In the genomic region with DNA sequence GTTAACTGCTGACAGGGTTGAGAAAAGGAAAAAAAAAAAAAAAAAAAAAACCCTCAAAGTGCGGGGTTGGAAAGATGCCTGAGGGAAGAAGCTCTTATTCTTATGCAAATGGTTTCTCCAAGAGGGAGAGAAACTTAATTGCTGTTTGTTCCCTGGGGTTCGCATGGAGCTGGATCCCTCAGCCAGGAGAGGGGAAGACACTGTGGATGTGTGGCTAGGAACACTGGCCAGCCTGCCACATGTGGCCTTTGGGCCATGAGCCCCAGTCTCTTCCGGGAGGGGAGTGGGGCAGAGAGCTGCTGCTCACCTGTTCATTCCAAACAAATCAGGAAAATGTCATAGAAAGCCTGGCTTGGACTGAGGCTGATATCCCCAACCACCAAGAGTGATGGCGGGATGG, we compare ENCODE assay signal across 32 cellular contexts. TPM values are rescaled to one million over a fixed set of nuclear protein-coding genes. Genes with fewer than 3 reads are reported as not detected.
DNase-seq lines count a peak whose midpoint lies in the region; ATAC-seq and TF ChIP-seq lines count a peak whose summit lies in the region.
"Had no signal": no experiment of that assay in that cellular context is flagged by ENCODE, and none has a peak within 500 bp of the region (broad histone marks: within the 10 kb centered on the region; RNA-seq: fewer than 3 reads in every experiment).

No MANE protein-coding gene starts in this region.

- peaks cover 98% of the 10 kb centered on the region for H3K36me3 Mint-ChIP-seq in WTC11
- H3K36me3 Mint-ChIP-seq: memory B cell had no signal

- H3K79me2 ChIP-seq in osteoblast (ENCODE audit: insufficient read depth, low read length) = no peaks in the 10 kb centered on the region

- H3K9me3 Mint-ChIP-seq in WTC11 = no peaks in the 10 kb centered on the region
- H3K9me3 Mint-ChIP-seq: activated B cell treated with CpG ODN at 0.5 μM for 24 hours; activated T-cell treated with anti-CD3 and anti-CD28 coated beads, Interleukin-2, amount 50 U/mL, for 4 hours had no signal

- POLR2A ChIA-PET in WTC11 (lab: Charles Lee) = interaction anchor here (0.6 to 1.3 kb wide), 7 partner anchors 9 to 87 kb away, joined by 3 to 8 read pairs (median 4); a partner anchor contains a TSS

- no peaks in the 10 kb centered on the region for H3K9me3 ChIP-seq in iPS-18a (ENCODE audit: control insufficient read depth, low read depth, low read length)
- no peaks in the 10 kb centered on the region for H3K9me3 ChIP-seq in osteoblast (ENCODE audit: low read depth, low read length)
- H3K9me3 ChIP-seq: pancreas, transverse colon had no signal

- H3K27ac ChIP-seq in iPS-18a (ENCODE audit: low read length) (peak overlapping the region; percentile 92), osteoblast (ENCODE audit: low read depth, low read length) (no peak overlapping the region)
- H3K27ac ChIP-seq: C4-2B, HL-60, pancreas, transverse colon had no signal

- H4K20me1 ChIP-seq in osteoblast (ENCODE audit: insufficient read depth, low read length) = no peaks in the 10 kb centered on the region

- H3K4me3 ChIP-seq in iPS-18a (ENCODE audit: low read length) (peak overlapping the region; percentile 50), osteoblast (ENCODE audit: insufficient read depth, low read length) (no peak overlapping the region)
- H3K4me3 ChIP-seq: pancreas, transverse colon had no signal

- TF ChIP-seq CTCF in WTC11 (IDR thresholded peaks at IDR 0.05) = no peak
- no peak for TF ChIP-seq CTCF in osteoblast (IDR thresholded peaks at IDR 0.05; ENCODE audit: extremely low read depth, low read depth, low read length)

- ATAC-seq in WTC11 (peak; percentile 95), HG03135 (IDR thresholded peaks at IDR 0.05; ENCODE audit: unreplicated experiment) (no peak)
- ATAC-seq: activated T-cell treated with anti-CD3 and anti-CD28 coated beads, Interleukin-2, amount 50 U/mL, for 4 hours; left lobe of liver; pancreas had no signal

- no peaks in the 10 kb centered on the region; the same call in 1 of the 2 replicates for H3K27me3 Mint-ChIP-seq in WTC11 (ENCODE audit: low read depth)
- H3K27me3 Mint-ChIP-seq: activated B cell treated with CpG ODN at 0.5 μM for 24 hours, memory B cell had no signal

- peaks cover 12% of the 10 kb centered on the region for H3K4me1 ChIP-seq in iPS-18a (ENCODE audit: control insufficient read depth, low read depth, low read length)
- no peaks in the 10 kb centered on the region for H3K4me1 ChIP-seq in osteoblast (ENCODE audit: insufficient read depth, low read length)
- H3K4me1 ChIP-seq: pancreas had no signal

- no peak overlapping the region for H2AFZ ChIP-seq in osteoblast (ENCODE audit: low read length)

- DNase-seq in NCI-H526 (lab: John Stamatoyannopoulos, UW) (peak; percentile 2 to 3), NCI-H526 treated with DMSO at 0.1 percent for 48 hours (lab: John Stamatoyannopoulos, UW) (no peak), WTC11 (ENCODE audit: low spot score) (peak; percentile 64), DMS153 treated with DMSO at 0.1 percent for 48 hours (lab: John Stamatoyannopoulos, UW; ENCODE audit: unreplicated experiment) (no peak), osteoblast (ENCODE audit: insufficient read length, low spot score, missing footprints) (no peak)
- DNase-seq in effector CD4-positive, alpha-beta T cell = no peak
- DNase-seq: 8988T; activated B cell treated with CpG ODN at 0.5 μM for 24 hours; activated CD4-positive, alpha-beta T cell treated with anti-CD3 and anti-CD28 coated beads, Interleukin-2, amount 50 U/mL, for 1 hour; activated gamma-delta T cell treated with Interleukin-2 at 50 U/mL for 16 hours; activated T-cell treated with anti-CD3 and anti-CD28 coated beads, Interleukin-2, amount 50 U/mL, for 4 hours; caudate nucleus; cortex of kidney; DMS79 treated with DMSO at 0.1 percent for 48 hours; GOT3; Kasumi-1; NCI-H1417 treated with DMSO at 0.1 percent for 48 hours; NCI-H2107; nephron progenitor cell; pancreas; stimulated activated CD4-positive, alpha-beta T cell treated with anti-CD3 and anti-CD28 coated beads, Interleukin-15, amount 100 ng/mL, for 24 hours; stimulated activated CD4-positive, alpha-beta T cell treated with anti-CD3 and anti-CD28 coated beads, Interleukin-4, amount 100 ng/mL, for 4 hours; transverse colon had no signal

- H3K36me3 ChIP-seq in iPS-18a (ENCODE audit: control insufficient read depth, low read depth, low read length) (peaks cover 7% of the 10 kb centered on the region), osteoblast (ENCODE audit: insufficient read depth, low read length) (no peaks in the 10 kb centered on the region)
- H3K36me3 ChIP-seq: pancreas, transverse colon had no signal

- no peak overlapping the region for H3K4me2 ChIP-seq in osteoblast (ENCODE audit: insufficient read depth, low read length)

- peak overlapping the region; percentile 96 for H3K4me3 Mint-ChIP-seq in WTC11
- H3K4me3 Mint-ChIP-seq: activated B cell treated with CpG ODN at 0.5 μM for 24 hours; activated T-cell treated with anti-CD3 and anti-CD28 coated beads, Interleukin-2, amount 50 U/mL, for 4 hours; memory B cell; nephron progenitor cell had no signal

- peak overlapping the region; percentile 74 for H3K9ac ChIP-seq in iPS-18a (ENCODE audit: low read length)

- H3K27ac Mint-ChIP-seq in WTC11 = peak overlapping the region; percentile 98
- H3K27ac Mint-ChIP-seq: activated B cell treated with CpG ODN at 0.5 μM for 24 hours, memory B cell, nephron progenitor cell had no signal

- CTCF ChIA-PET in WTC11 (lab: Charles Lee) = interaction anchor here (0.6 to 1.2 kb wide), 4 partner anchors 9 to 65 kb away, joined by 3 to 5 read pairs (median 4); no protein-coding TSS in a partner anchor

- peaks cover 74% of the 10 kb centered on the region for H3K4me1 Mint-ChIP-seq in WTC11
- H3K4me1 Mint-ChIP-seq: activated B cell treated with CpG ODN at 0.5 μM for 24 hours, memory B cell had no signal

- H3K27me3 ChIP-seq in iPS-18a (ENCODE audit: control insufficient read depth, insufficient read depth, low read length) (no peaks in the 10 kb centered on the region), osteoblast (ENCODE audit: insufficient read depth, low read length) (no peaks in the 10 kb centered on the region)
- H3K27me3 ChIP-seq: pancreas, transverse colon had no signal

TF ChIP-seq in WTC11, 78 proteins besides CTCF, POLR2A, EP300 and RAD21 (continues in another document):
- no peak for TF ChIP-seq ZNF232 (CRISPR knock-in tag; IDR thresholded peaks at IDR 0.05)
- TF ChIP-seq, protein P1, sequence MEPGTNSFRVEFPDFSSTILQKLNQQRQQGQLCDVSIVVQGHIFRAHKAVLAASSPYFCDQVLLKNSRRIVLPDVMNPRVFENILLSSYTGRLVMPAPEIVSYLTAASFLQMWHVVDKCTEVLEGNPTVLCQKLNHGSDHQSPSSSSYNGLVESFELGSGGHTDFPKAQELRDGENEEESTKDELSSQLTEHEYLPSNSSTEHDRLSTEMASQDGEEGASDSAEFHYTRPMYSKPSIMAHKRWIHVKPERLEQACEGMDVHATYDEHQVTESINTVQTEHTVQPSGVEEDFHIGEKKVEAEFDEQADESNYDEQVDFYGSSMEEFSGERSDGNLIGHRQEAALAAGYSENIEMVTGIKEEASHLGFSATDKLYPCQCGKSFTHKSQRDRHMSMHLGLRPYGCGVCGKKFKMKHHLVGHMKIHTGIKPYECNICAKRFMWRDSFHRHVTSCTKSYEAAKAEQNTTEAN (CRISPR knock-in tag; IDR thresholded peaks at IDR 0.05) = no peak
- TF ChIP-seq ZNF138 (CRISPR knock-in tag; conservative IDR thresholded peaks at IDR 0.05) = no peak
- TF ChIP-seq, protein P2, sequence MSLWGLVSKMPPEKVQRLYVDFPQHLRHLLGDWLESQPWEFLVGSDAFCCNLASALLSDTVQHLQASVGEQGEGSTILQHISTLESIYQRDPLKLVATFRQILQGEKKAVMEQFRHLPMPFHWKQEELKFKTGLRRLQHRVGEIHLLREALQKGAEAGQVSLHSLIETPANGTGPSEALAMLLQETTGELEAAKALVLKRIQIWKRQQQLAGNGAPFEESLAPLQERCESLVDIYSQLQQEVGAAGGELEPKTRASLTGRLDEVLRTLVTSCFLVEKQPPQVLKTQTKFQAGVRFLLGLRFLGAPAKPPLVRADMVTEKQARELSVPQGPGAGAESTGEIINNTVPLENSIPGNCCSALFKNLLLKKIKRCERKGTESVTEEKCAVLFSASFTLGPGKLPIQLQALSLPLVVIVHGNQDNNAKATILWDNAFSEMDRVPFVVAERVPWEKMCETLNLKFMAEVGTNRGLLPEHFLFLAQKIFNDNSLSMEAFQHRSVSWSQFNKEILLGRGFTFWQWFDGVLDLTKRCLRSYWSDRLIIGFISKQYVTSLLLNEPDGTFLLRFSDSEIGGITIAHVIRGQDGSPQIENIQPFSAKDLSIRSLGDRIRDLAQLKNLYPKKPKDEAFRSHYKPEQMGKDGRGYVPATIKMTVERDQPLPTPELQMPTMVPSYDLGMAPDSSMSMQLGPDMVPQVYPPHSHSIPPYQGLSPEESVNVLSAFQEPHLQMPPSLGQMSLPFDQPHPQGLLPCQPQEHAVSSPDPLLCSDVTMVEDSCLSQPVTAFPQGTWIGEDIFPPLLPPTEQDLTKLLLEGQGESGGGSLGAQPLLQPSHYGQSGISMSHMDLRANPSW (CRISPR knock-in tag; conservative IDR thresholded peaks at IDR 0.05; ENCODE audit: low read depth) = no peak
- TF ChIP-seq JAZF1 (CRISPR knock-in tag; IDR thresholded peaks at IDR 0.05) = no peak
- TF ChIP-seq RORB (CRISPR knock-in tag; IDR thresholded peaks at IDR 0.05) = no peak
- TF ChIP-seq FOXP1 (CRISPR knock-in tag; IDR thresholded peaks at IDR 0.05; ENCODE audit: borderline replicate concordance) = no peak
- TF ChIP-seq, protein P3, sequence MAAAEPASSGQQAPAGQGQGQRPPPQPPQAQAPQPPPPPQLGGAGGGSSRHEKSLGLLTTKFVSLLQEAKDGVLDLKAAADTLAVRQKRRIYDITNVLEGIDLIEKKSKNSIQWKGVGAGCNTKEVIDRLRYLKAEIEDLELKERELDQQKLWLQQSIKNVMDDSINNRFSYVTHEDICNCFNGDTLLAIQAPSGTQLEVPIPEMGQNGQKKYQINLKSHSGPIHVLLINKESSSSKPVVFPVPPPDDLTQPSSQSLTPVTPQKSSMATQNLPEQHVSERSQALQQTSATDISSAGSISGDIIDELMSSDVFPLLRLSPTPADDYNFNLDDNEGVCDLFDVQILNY (CRISPR knock-in tag; IDR thresholded peaks at IDR 0.05) = no peak
- TF ChIP-seq GTF2I (CRISPR knock-in tag; conservative IDR thresholded peaks at IDR 0.05) = no peak

RNA-seq across cellular contexts. Expression of a gene that starts 9.4 kb away (rescaled TPM):
- total RNA-seq in WTC11 (2021) (57.3 to 79.1 TPM (median 66.0 TPM) in 3 replicates), osteoblast (not detected in 2 replicates)
- total RNA-seq: activated B cell treated with CpG ODN at 0.5 μM for 24 hours; left lobe of liver; NCI-H460; renal cortical epithelial cell; T-helper 1 cell treated with Interleukin-12 subunit alpha and Interleukin-12 subunit beta and Interleukin-4 antibody, amounts not matched to agents 30 ng/mL and 1 ng/mL, for 36 hours; transverse colon had no signal

RNA-seq across cellular contexts. Expression of a gene that starts 37.2 kb away (rescaled TPM):
- not detected in 3 replicates for total RNA-seq in WTC11 (2021)
- total RNA-seq in osteoblast = not detected in 2 replicates
- total RNA-seq: activated B cell treated with CpG ODN at 0.5 μM for 24 hours; activated T-cell treated with anti-CD3 and anti-CD28 coated beads, Interleukin-2, amount 50 U/mL, for 4 hours; left lobe of liver; NCI-H460; T-helper 1 cell treated with Interleukin-12 subunit alpha and Interleukin-12 subunit beta and Interleukin-4 antibody, amounts not matched to agents 30 ng/mL and 1 ng/mL, for 36 hours; transverse colon had no signal

RNA-seq across cellular contexts. Expression of a gene that starts 37.6 kb away (rescaled TPM):
- total RNA-seq in WTC11 (2021) = 5.4 to 10.6 TPM (median 5.5 TPM) in 3 replicates
- total RNA-seq in osteoblast = not detected in 2 replicates
- total RNA-seq: activated B cell treated with CpG ODN at 0.5 μM for 24 hours; NCI-H460; T-helper 1 cell treated with Interleukin-12 subunit alpha and Interleukin-12 subunit beta and Interleukin-4 antibody, amounts not matched to agents 30 ng/mL and 1 ng/mL, for 36 hours had no signal

Comparison
In these comparisons a context has a peak if more than half of its experiments do, and no peak if none do; other contexts are left out.
1. DNase-seq: peak in NCI-H526 (2 of 2) and WTC11 (single experiment); none in NCI-H526 treated with DMSO at 0.1 percent for 48 hours (single experiment), DMS153 treated with DMSO at 0.1 percent for 48 hours (single experiment), osteoblast (single experiment) and effector CD4-positive, alpha-beta T cell (single experiment).
2. RNA of a gene that starts 9.4 kb away (total RNA-seq): 57.3 to 79.1 TPM in WTC11; not detected in osteoblast; every median in the first group is over 10 times any median in the second.